ENCODE assay signal across 8 cellular contexts in genomic region chr20:45812157-45813005, GRCh38. TPM values are rescaled to one million over a fixed set of nuclear protein-coding genes. Genes with fewer than 3 reads are reported as not detected.
A peak's percentile ranks its signal among the peaks of the same experiment; 100 is the strongest.
DNase-seq lines count a peak whose midpoint lies in the region; ATAC-seq and TF ChIP-seq lines count a peak whose summit lies in the region.

Gene UBE2C (plus strand): TSS chr20:45812644. CDS start chr20:45812696, 52 bp downstream.

- DNase-seq in GM12865 (ENCODE audit: low read depth) (peak; percentile 99), NCI-H1417 treated with DMSO at 0.1 percent for 48 hours (lab: John Stamatoyannopoulos, UW) (peak; percentile 95), T follicular helper cell (ENCODE audit: low read depth) (peak; percentile 91), cardiac septum (ENCODE audit: low spot score) (peak; percentile 97), trophoblast cell (peak; percentile 99 to 100), type B pancreatic cell (ENCODE audit: extremely low spot score, unreplicated experiment) (peak; percentile 97)
- DNase-seq in activated naive CD8-positive, alpha-beta T cell treated with anti-CD3 and anti-CD28 coated beads, Interleukin-2, amount 50 U/mL, for 24 hours: peak; percentile 93

- TF ChIP-seq CTCF in GM12865 (IDR thresholded peaks at IDR 0.05; ENCODE audit: insufficient read depth, low read depth, low read length, missing control alignments) (no peak), type B pancreatic cell (conservative IDR thresholded peaks at IDR 0.05) (no peak)

- H4K91ac ChIP-seq in trophoblast cell (ENCODE audit: low read depth, low read length): peak within 1 kb of the TSS; percentile 89

- peak within 1 kb of the TSS; percentile 86 for H2AFZ ChIP-seq in trophoblast cell (ENCODE audit: insufficient read depth, low read length, poor library complexity)

- H3K27ac ChIP-seq in trophoblast cell (ENCODE audit: low read depth, low read length): peak within 1 kb of the TSS; percentile 31

- peaks cover 4 to 11% of the 10 kb centered on the region in 2 experiments for H3K4me1 ChIP-seq in trophoblast cell (ENCODE audit: control insufficient read depth in 1 of 2, insufficient read depth in 2 of 2, low read length in 2 of 2)

- H3K27me3 ChIP-seq in trophoblast cell (ENCODE audit: insufficient read depth, low read length): no peaks in the 10 kb centered on the region

- H3K9me3 Mint-ChIP-seq in activated naive CD8-positive, alpha-beta T cell treated with anti-CD3 and anti-CD28 coated beads, Interleukin-2, amount 50 U/mL, for 24 hours: no peaks in the 10 kb centered on the region
- no peaks in the 10 kb centered on the region for H3K9me3 Mint-ChIP-seq in type B pancreatic cell

- H3K4me1 Mint-ChIP-seq in activated naive CD8-positive, alpha-beta T cell treated with anti-CD3 and anti-CD28 coated beads, Interleukin-2, amount 50 U/mL, for 24 hours: peaks cover 20% of the 10 kb centered on the region
- peaks cover 16% of the 10 kb centered on the region for H3K4me1 Mint-ChIP-seq in type B pancreatic cell (ENCODE audit: unreplicated experiment)

- H2BK5ac ChIP-seq in trophoblast cell (ENCODE audit: low read depth, low read length, poor library complexity): peak within 1 kb of the TSS; percentile 58

- peak within 1 kb of the TSS; percentile 88 for H4K8ac ChIP-seq in trophoblast cell (ENCODE audit: low read depth, low read length)

- H3K27me3 Mint-ChIP-seq in activated naive CD8-positive, alpha-beta T cell treated with anti-CD3 and anti-CD28 coated beads, Interleukin-2, amount 50 U/mL, for 24 hours: no peaks in the 10 kb centered on the region
- no peaks in the 10 kb centered on the region for H3K27me3 Mint-ChIP-seq in type B pancreatic cell

- no CpG with 5 or more reads among the region's 65 CpGs for WGBS in trophoblast cell (ENCODE audit: extremely low coverage, insufficient coverage, insufficient read length)

- H3K4me3 Mint-ChIP-seq in activated naive CD8-positive, alpha-beta T cell treated with anti-CD3 and anti-CD28 coated beads, Interleukin-2, amount 50 U/mL, for 24 hours: peak within 1 kb of the TSS; percentile 96
- peak within 1 kb of the TSS; percentile 94 for H3K4me3 Mint-ChIP-seq in type B pancreatic cell

- H3K9me3 ChIP-seq in trophoblast cell (ENCODE audit: insufficient read depth, low read depth, low read length): no peaks in the 10 kb centered on the region

- peak; percentile 97 for ATAC-seq in HG02763 (IDR thresholded peaks at IDR 0.05; ENCODE audit: unreplicated experiment)
- peak; percentile 99 for ATAC-seq in activated naive CD8-positive, alpha-beta T cell treated with anti-CD3 and anti-CD28 coated beads, Interleukin-2, amount 50 U/mL, for 24 hours

- H3K79me2 ChIP-seq in trophoblast cell (ENCODE audit: control insufficient read depth, insufficient read depth, low read length, poor library complexity): peaks cover 10% of the 10 kb centered on the region

- peak within 1 kb of the TSS; percentile 21 for H4K12ac ChIP-seq in trophoblast cell (ENCODE audit: low read depth, low read length)

- no peak within 1 kb of the TSS for H2BK12ac ChIP-seq in trophoblast cell (ENCODE audit: low read length)

- peaks cover 26 to 49% of the 10 kb centered on the region in 2 experiments for H3K36me3 ChIP-seq in trophoblast cell (ENCODE audit: control insufficient read depth in 1 of 2, insufficient read depth in 2 of 2, low read length in 2 of 2)

- H3K18ac ChIP-seq in trophoblast cell (ENCODE audit: low read length): peak within 1 kb of the TSS; percentile 81

- H3K23ac ChIP-seq in trophoblast cell (ENCODE audit: low read length): no peak within 1 kb of the TSS

- H2AK5ac ChIP-seq in trophoblast cell (ENCODE audit: low read length): peak within 1 kb of the TSS; percentile 61

- H3K14ac ChIP-seq in trophoblast cell (ENCODE audit: low read length): peak within 1 kb of the TSS; percentile 80

- intact Hi-C loops in cardiac septum (cut with DNase I): no loop called here

- peaks cover 6% of the 10 kb centered on the region for H3K79me1 ChIP-seq in trophoblast cell (ENCODE audit: low read length)

- H3K4ac ChIP-seq in trophoblast cell (ENCODE audit: low read depth, low read length): peak within 1 kb of the TSS; percentile 96

- H3K4me3 ChIP-seq in GM12865 (ENCODE audit: low read depth, low read length) (peak within 1 kb of the TSS; percentile 92), trophoblast cell (ENCODE audit: low read depth, low read length) (peak within 1 kb of the TSS; percentile 93)

- peak within 1 kb of the TSS; percentile 85 for H3K27ac Mint-ChIP-seq in activated naive CD8-positive, alpha-beta T cell treated with anti-CD3 and anti-CD28 coated beads, Interleukin-2, amount 50 U/mL, for 24 hours
- peak within 1 kb of the TSS; percentile 83 for H3K27ac Mint-ChIP-seq in type B pancreatic cell

- H2BK120ac ChIP-seq in trophoblast cell (ENCODE audit: insufficient read depth, low read length, poor library complexity): peak within 1 kb of the TSS; percentile 82

- H3K4me2 ChIP-seq in trophoblast cell (ENCODE audit: low read length): peak within 1 kb of the TSS; percentile 88

- H3K9ac ChIP-seq in trophoblast cell (ENCODE audit: low read length): peak within 1 kb of the TSS; percentile 85

- H3K36me3 Mint-ChIP-seq in activated naive CD8-positive, alpha-beta T cell treated with anti-CD3 and anti-CD28 coated beads, Interleukin-2, amount 50 U/mL, for 24 hours (ENCODE audit: low read depth): peaks cover 60% of the 10 kb centered on the region
- H3K36me3 Mint-ChIP-seq in type B pancreatic cell: peaks cover 23% of the 10 kb centered on the region

RNA-seq across cellular contexts. Expression of gene UBE2C, which starts in this region (rescaled TPM):
- total RNA-seq in cardiac septum: 0.38 TPM
- polyA plus RNA-seq in trophoblast cell (2013): 171 and 186 TPM in 2 replicates
- 46.4 and 136 TPM in 2 replicates for total RNA-seq in type B pancreatic cell (ENCODE audit: low replicate concordance)

Comparison
In these comparisons a context has a peak if more than half of its experiments do, and no peak if none do; other contexts are left out.
1. Peak in every context shown above with its lines: DNase-seq, ATAC-seq, H3K4me3 ChIP-seq and H3K27ac ChIP-seq.
2. RNA of gene UBE2C (total RNA-seq): 46.4 to 136 TPM in type B pancreatic cell; 0.38 TPM in cardiac septum (single experiment); every median in the first group is over 10 times any median in the second.
3. Peak in DNase-seq in cardiac septum; RNA of the gene not detected or under 1 TPM.